In the genomic region with DNA sequence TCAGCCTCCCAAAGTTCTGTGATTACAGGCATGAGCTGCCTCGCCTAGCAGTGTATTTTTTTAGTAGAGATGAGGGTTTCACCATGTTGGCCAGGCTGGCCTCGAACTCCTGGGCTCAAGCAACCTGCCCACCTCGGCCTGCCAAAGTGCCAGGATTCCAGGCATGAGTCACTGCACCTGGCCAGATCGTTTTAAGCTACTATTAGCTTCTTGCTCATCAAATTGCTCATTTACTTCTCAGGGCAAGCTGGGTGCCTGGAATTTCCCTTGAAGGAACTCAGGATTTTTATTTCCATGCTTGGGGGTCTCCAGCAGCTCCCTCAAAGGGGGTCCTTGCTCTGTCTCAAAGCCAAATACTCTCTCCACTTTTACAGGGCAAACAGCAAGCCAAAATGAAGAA, we compare ENCODE assay signal across 18 cellular contexts.
"Had no signal": no experiment of that assay in that cellular context is flagged by ENCODE, and none has a peak within 500 bp of the region (broad histone marks: within the 10 kb centered on the region; RNA-seq: fewer than 3 reads in every experiment).

No MANE protein-coding gene starts in this region.

- H3K27me3 ChIP-seq: body of pancreas, heart left ventricle, sigmoid colon, tibial nerve had no signal

- H3K4me3 ChIP-seq: body of pancreas, coronary artery, heart left ventricle, psoas muscle, sigmoid colon, tibial nerve had no signal

- H3K27ac ChIP-seq: body of pancreas, coronary artery, heart left ventricle, psoas muscle, sigmoid colon, tibial nerve had no signal

- H3K36me3 ChIP-seq: heart left ventricle, sigmoid colon, tibial nerve had no signal

- ATAC-seq: activated CD4-positive, alpha-beta T cell treated with anti-CD3 and anti-CD28 coated beads for 36 hours; activated T-cell treated with anti-CD3 and anti-CD28 coated beads, Interleukin-2, amount 50 U/mL, for 4 hours; natural killer cell; stimulated activated memory B cell treated with anti-CD40 and anti-IgM and Interleukin-4, amounts not matched to agents 10 μg/mL and 1 μg/mL and 100 μg/mL, for 72 hours had no signal

- H3K4me1 ChIP-seq: body of pancreas, heart left ventricle, psoas muscle, sigmoid colon had no signal

- DNase-seq: activated CD4-positive, alpha-beta memory T cell treated with anti-CD3 and anti-CD28 coated beads, Interleukin-2, amount 10 ng/mL, durations not matched to agents 7 days and 5 days; activated CD4-positive, alpha-beta T cell treated with anti-CD3 and anti-CD28 coated beads for 36 hours; activated effector memory CD4-positive, alpha-beta T cell treated with Interleukin-2 at 50 U/mL for 16 hours; activated naive CD4-positive, alpha-beta T cell treated with anti-CD3 and anti-CD28 coated beads, Interleukin-2, amount 50 U/mL, for 16 hours; activated T-cell treated with anti-CD3 and anti-CD28 coated beads, Interleukin-2, amount 50 U/mL, for 4 hours; central memory CD4-positive, alpha-beta T cell; effector CD4-positive, alpha-beta T cell; left ventricle myocardium superior; natural killer cell; sigmoid colon; stimulated activated CD4-positive, alpha-beta T cell treated with anti-CD3 and anti-CD28 coated beads, Interleukin-12 subunit alpha, Interleukin-12 subunit beta, amount 100 ng/mL, for 4 hours; T-helper 2 cell had no signal

- H3K9me3 ChIP-seq: body of pancreas, psoas muscle, sigmoid colon, tibial nerve had no signal
